In the genomic region with DNA sequence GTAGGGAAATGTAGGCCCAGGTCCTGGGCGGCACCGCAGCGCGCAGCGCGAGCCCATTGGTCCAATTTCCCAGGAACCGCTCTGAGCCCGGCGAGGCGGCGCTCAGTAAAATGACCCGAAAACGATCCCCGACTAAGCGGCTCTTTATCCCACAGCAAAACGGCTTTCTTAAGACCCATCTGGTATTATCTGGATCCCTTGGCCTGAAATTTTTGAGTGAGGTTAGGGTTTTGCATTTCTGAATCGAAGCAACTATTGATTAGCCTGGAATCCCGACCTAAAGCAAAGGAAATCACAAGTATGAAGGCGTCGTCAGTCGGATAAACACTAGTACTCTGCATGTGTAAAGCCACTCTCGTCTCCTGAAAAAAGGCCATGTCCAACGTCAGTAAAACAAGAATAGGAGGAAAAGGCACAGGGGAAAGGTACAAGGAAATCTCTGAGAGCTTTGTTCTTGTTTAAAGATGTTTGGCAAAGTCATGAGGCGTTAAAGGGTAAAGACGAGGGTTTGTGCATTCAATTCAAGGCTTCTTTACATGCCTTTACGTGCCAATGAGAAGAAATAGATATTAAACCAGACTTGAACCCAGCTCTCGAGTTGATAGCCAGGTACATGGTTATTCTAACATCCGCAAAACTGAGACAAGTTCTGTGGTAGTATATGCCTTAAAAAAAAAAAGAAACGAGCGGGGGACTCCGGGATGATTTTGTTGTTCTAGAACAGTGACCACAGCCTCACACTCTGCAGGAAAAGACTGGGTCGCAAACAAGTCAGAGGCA, we compare ENCODE assay signal across 8 cellular contexts. TPM values are rescaled to one million over a fixed set of nuclear protein-coding genes. Genes with fewer than 3 reads are reported as not detected.
A peak's percentile ranks its signal among the peaks of the same experiment; 100 is the strongest.
DNase-seq lines count a peak whose midpoint lies in the region; ATAC-seq and TF ChIP-seq lines count a peak whose summit lies in the region.

No MANE protein-coding gene starts in this region.

- POLR2A ChIA-PET in T-cell (lab: Charles Lee): interaction anchor here (0.6 to 2.6 kb wide), 8 partner anchors 11 to 493 kb away, joined by 3 to 20 read pairs (median 6); a partner anchor contains a TSS

- peak overlapping the region; percentile 92 to 97 (median 97) for H3K4me3 Mint-ChIP-seq in T-cell

- H3K4me1 ChIP-seq in foreskin keratinocyte (no peaks in the 10 kb centered on the region), smooth muscle cell (ENCODE audit: low read depth) (peaks cover 16% of the 10 kb centered on the region)

- H3K36me3 Mint-ChIP-seq in T-cell: peaks cover 39% of the 10 kb centered on the region

- peaks cover 10% of the 10 kb centered on the region for H3K36me3 ChIP-seq in smooth muscle cell (ENCODE audit: low read depth)

- peaks cover 47% of the 10 kb centered on the region for H4K20me1 ChIP-seq in smooth muscle cell (ENCODE audit: low read depth)

- peak overlapping the region; percentile 96 for H3K4me3 ChIP-seq in smooth muscle cell

- no peaks in the 10 kb centered on the region for H3K27me3 Mint-ChIP-seq in T-cell

- H3K4me1 Mint-ChIP-seq in T-cell: peaks cover 56 to 66% (median 63%) of the 10 kb centered on the region in 3 donors

- TF ChIP-seq CTCF in foreskin keratinocyte (conservative IDR thresholded peaks at IDR 0.05) (no peak), smooth muscle cell (IDR thresholded peaks at IDR 0.05; ENCODE audit: borderline replicate concordance, insufficient read depth, poor library complexity, severe bottlenecking) (no peak)

- intact Hi-C loops in Right ventricle myocardium superior (cut with DNase I) (loop anchor here (2.0 kb wide), 1 partner anchor 30 kb away; a partner anchor contains a TSS), left cardiac atrium (cut with DNase I) (no loop called here)

- CTCF ChIA-PET in T-cell (lab: Charles Lee): interaction anchor here in 1 of 2 donors (0.6 to 3.6 kb wide), 5 partner anchors 11 to 248 kb away, joined by 3 to 167 read pairs (median 4); a partner anchor contains a TSS

- peak overlapping the region; percentile 55 for H3K9ac ChIP-seq in smooth muscle cell (ENCODE audit: low read depth)

- peak; percentile 80 for ATAC-seq in Right ventricle myocardium superior (ENCODE audit: poor library complexity)
- ATAC-seq in left cardiac atrium: no peak
- ATAC-seq in T-cell (replicated peaks in 1 of 4): no peak
- no peak for ATAC-seq in foreskin keratinocyte
- ATAC-seq in GM21737 (IDR thresholded peaks at IDR 0.05; ENCODE audit: unreplicated experiment): no peak
- no peak for ATAC-seq in HG03571 (IDR thresholded peaks at IDR 0.05; ENCODE audit: unreplicated experiment)

- H3K27me3 ChIP-seq in foreskin keratinocyte (no peaks in the 10 kb centered on the region), smooth muscle cell (ENCODE audit: low read depth) (no peaks in the 10 kb centered on the region)

- DNase-seq in Right ventricle myocardium superior (no peak), left cardiac atrium (no peak), T-cell (no peak), foreskin keratinocyte (peak in 1 of 2 donors; percentile 64), smooth muscle cell (lab: John Stamatoyannopoulos, UW; ENCODE audit: unreplicated experiment) (no peak), putamen (ENCODE audit: low spot score) (no peak)

- no peaks in the 10 kb centered on the region for H3K9me3 Mint-ChIP-seq in T-cell

- H3K27ac ChIP-seq in foreskin keratinocyte (peak overlapping the region; percentile 0), smooth muscle cell (ENCODE audit: low read depth) (peak overlapping the region; percentile 83)

- H3F3A ChIP-seq in smooth muscle cell (ENCODE audit: low read depth): peaks cover 40% of the 10 kb centered on the region

- H3K79me2 ChIP-seq in smooth muscle cell (ENCODE audit: low read depth): peaks cover 66% of the 10 kb centered on the region

- no peak overlapping the region for H2AFZ ChIP-seq in smooth muscle cell (ENCODE audit: low read depth)

- under 1% methylated on average over 32 of the region's 32 CpGs for WGBS in smooth muscle cell (ENCODE audit: low lambda C conversion rate)

- peak overlapping the region; percentile 88 for H3K4me2 ChIP-seq in smooth muscle cell

- H3K27ac Mint-ChIP-seq in T-cell: peak overlapping the region; percentile 95 to 97

- H3K9me3 ChIP-seq in smooth muscle cell (replicated peaks; ENCODE audit: low read depth): no peaks in the 10 kb centered on the region

RNA-seq across cellular contexts. Expression of a gene that starts 0.6 kb away (rescaled TPM):
- 288 TPM for total RNA-seq in Right ventricle myocardium superior
- total RNA-seq in left cardiac atrium: 100 to 1,000 TPM; 439 to 554 TPM
- total RNA-seq in T-cell: 100 to 1,000 TPM; 584 to 761 (median 636) TPM
- total RNA-seq in foreskin keratinocyte: 1,336 TPM in 2 replicates
- 2,195 and 2,324 TPM in 2 replicates for polyA plus RNA-seq in foreskin keratinocyte
- total RNA-seq in smooth muscle cell: 1,233 and 1,255 TPM in 2 replicates
- 3,052 and 3,080 TPM in 2 replicates for polyA plus RNA-seq in smooth muscle cell

RNA-seq across cellular contexts. Expression of a gene that starts 1.7 kb away (rescaled TPM):
- 30.7 TPM for total RNA-seq in Right ventricle myocardium superior
- total RNA-seq in left cardiac atrium: 10 to 100 TPM; 36.1 to 37.6 TPM
- total RNA-seq in T-cell: 100 to 1,000 TPM in 2 of 5 donors, 10 to 100 TPM in 3; 55.5 to 118 (median 95.6) TPM
- total RNA-seq in foreskin keratinocyte: 51.0 and 59.8 TPM in 2 replicates
- polyA plus RNA-seq in foreskin keratinocyte: 44.5 and 50.1 TPM in 2 replicates
- total RNA-seq in smooth muscle cell: 21.7 and 35.1 TPM in 2 replicates
- 39.6 and 61.1 TPM in 2 replicates for polyA plus RNA-seq in smooth muscle cell

RNA-seq across cellular contexts. Expression of a gene that starts 14.1 kb away (rescaled TPM):
- total RNA-seq in Right ventricle myocardium superior (80.0 TPM), left cardiac atrium (100 to 1,000 TPM in 1 of 2 donors, 10 to 100 TPM in 1; 98.0 to 103 TPM), T-cell (10 to 100 TPM in 3 of 5 donors, 1 to 10 TPM in 2; 7.0 to 14.1 (median 10.2) TPM), foreskin keratinocyte (12.3 and 16.4 TPM in 2 replicates), smooth muscle cell (99.7 and 103 TPM in 2 replicates)
- polyA plus RNA-seq in foreskin keratinocyte (15.8 and 19.4 TPM in 2 replicates), smooth muscle cell (328 and 362 TPM in 2 replicates)

RNA-seq across cellular contexts. Expression of a gene that starts 21.1 kb away (rescaled TPM):
- total RNA-seq in Right ventricle myocardium superior (0.73 TPM), left cardiac atrium (1 to 10 TPM in 1 of 2 donors, under 1 TPM in 1; 0.99 to 2.7 TPM), T-cell (100 to 1,000 TPM in 1 of 5 donors, 10 to 100 TPM in 4; 45.3 to 127 (median 66.4) TPM), foreskin keratinocyte (not detected in 2 replicates), smooth muscle cell (not detected in 2 replicates)
- polyA plus RNA-seq in foreskin keratinocyte (not detected in 2 replicates), smooth muscle cell (0.52 TPM in 1 of 2 replicates, not detected in the other)

RNA-seq across cellular contexts. Expression of a gene that starts 24.8 kb away (rescaled TPM):
- not detected for total RNA-seq in Right ventricle myocardium superior
- not detected for total RNA-seq in left cardiac atrium
- total RNA-seq in T-cell: 1 to 10 TPM in 4 of 5 donors, under 1 TPM in 1; 0.26 to 1.4 (median 1.2) TPM
- 0.07 and 0.11 TPM in 2 replicates for total RNA-seq in foreskin keratinocyte
- polyA plus RNA-seq in foreskin keratinocyte: 0.11 and 0.22 TPM in 2 replicates
- 0.63 and 1.2 TPM in 2 replicates for total RNA-seq in smooth muscle cell
- 1.1 and 3.3 TPM in 2 replicates for polyA plus RNA-seq in smooth muscle cell
